In genomic region chr18:57814555-57814954, GRCh38 we compare ENCODE assay signal across 2 cellular contexts.
TF ChIP-seq lines count a peak whose summit lies in the region.

No MANE protein-coding gene starts in this region.

TF ChIP-seq in IMR-90, 13 proteins besides CTCF, POLR2A, EP300 and RAD21:
- TF ChIP-seq MAZ (IDR thresholded peaks at IDR 0.05; ENCODE audit: borderline replicate concordance, low read depth, low read length): no peak
- no peak for TF ChIP-seq CHD1 (IDR thresholded peaks at IDR 0.05; ENCODE audit: low read depth, low read length)
- TF ChIP-seq SMC3 (IDR thresholded peaks at IDR 0.05; ENCODE audit: low read depth, low read length): no peak
- no peak for TF ChIP-seq FOS (IDR thresholded peaks at IDR 0.05; ENCODE audit: low read depth, low read length)
- no peak for TF ChIP-seq MAFK (IDR thresholded peaks at IDR 0.05; ENCODE audit: low read depth, low read length)
- no peak for TF ChIP-seq NFE2L2 (IDR thresholded peaks at IDR 0.05; ENCODE audit: low read depth, low read length)
- TF ChIP-seq USF2 (IDR thresholded peaks at IDR 0.05; ENCODE audit: low read depth, low read length): no peak
- no peak for TF ChIP-seq BHLHE40 (IDR thresholded peaks at IDR 0.05; ENCODE audit: low read depth, low read length)
- TF ChIP-seq MXI1 (IDR thresholded peaks at IDR 0.05; ENCODE audit: borderline replicate concordance, low read depth, low read length): no peak
- no peak for TF ChIP-seq ELK1 (IDR thresholded peaks at IDR 0.05; ENCODE audit: borderline replicate concordance, low read depth, low read length)
- TF ChIP-seq CEBPB (IDR thresholded peaks at IDR 0.05; ENCODE audit: low read depth, low read length): no peak
- no peak for TF ChIP-seq RCOR1 (IDR thresholded peaks at IDR 0.05; ENCODE audit: insufficient replicate concordance, low read length)
- TF ChIP-seq RFX5 (IDR thresholded peaks at IDR 0.05; ENCODE audit: low read depth, low read length): no peak

TF ChIP-seq in K562, 482 proteins besides CTCF, POLR2A, EP300 and RAD21:
- TF ChIP-seq SMARCA4 (IDR thresholded peaks at IDR 0.05): no peak
- no peak for TF ChIP-seq ZNF3 (CRISPR knock-in tag; IDR thresholded peaks at IDR 0.05)
- TF ChIP-seq KDM1A (IDR thresholded peaks at IDR 0.05): peak in 1 of 2 experiments; percentile 55; a peak in 1 of 4 replicates
- peak; percentile 66 for TF ChIP-seq BCOR (IDR thresholded peaks at IDR 0.05)
- peak; percentile 80 for TF ChIP-seq RBM25 (IDR thresholded peaks at IDR 0.05; ENCODE audit: low read depth, low read length, severe bottlenecking)
- TF ChIP-seq ATF4 (CRISPR knock-in tag; IDR thresholded peaks at IDR 0.05): no peak
- no peak for TF ChIP-seq DNMT1 (IDR thresholded peaks at IDR 0.05)
